In the genomic region with DNA sequence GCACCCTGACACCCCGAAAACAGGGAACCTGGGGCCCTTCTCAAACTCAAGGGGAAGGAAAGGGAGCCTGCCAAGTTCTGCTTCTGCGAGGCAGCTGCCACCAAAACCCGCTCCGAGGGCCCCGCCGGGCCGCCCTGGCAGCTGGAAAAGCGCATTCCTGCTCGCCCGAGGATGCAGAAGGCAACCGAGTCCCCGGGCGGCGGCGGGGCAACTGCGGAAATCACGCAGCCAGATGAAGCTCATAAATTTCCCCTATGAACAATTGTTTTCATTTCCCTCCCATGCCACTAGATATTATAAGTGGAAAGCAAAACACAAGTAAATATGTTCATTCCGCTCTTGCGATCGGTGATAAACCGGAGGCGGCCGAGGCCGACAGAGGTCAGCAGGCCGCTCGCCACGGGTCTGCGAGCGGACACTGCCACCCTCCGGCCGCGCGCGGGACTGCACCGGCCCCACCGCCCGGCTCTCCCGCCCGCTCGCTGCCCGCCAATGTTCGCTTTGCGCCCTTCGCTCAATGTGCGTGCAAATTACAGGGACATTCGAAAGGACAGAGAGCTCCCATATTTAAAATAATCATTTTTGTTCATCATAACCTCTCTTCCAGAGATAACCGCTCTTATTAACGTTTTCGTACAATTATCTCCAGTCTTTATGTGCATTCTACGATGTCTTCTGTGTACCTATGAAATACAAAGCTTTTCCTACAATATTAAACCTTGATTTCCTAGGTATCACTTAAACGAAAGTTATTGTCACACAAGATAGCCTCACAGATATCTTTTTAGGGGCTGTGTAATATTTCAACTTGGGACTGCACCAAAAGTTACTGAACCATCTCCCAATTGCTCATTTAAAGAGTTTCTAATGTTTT, we compare ENCODE assay signal across 8 cellular contexts.
DNase-seq lines count a peak whose midpoint lies in the region; ATAC-seq and TF ChIP-seq lines count a peak whose summit lies in the region.

No MANE protein-coding gene starts in this region.

- peak; percentile 73 for ATAC-seq in HG03097 (IDR thresholded peaks at IDR 0.05; ENCODE audit: low FRiP score, unreplicated experiment)
- ATAC-seq in heart left ventricle, result peak in 3 of 4 donors; percentile 83 to 93 (median 93)
- peak; percentile 75 to 87 (median 78) for ATAC-seq in psoas muscle

- 5 to 9% (median 6%) methylated on average over 43 to 51 of the region's 51 CpGs for WGBS in heart left ventricle, 4 donors
- WGBS in psoas muscle, 3 donors, result 5 to 8% (median 6%) methylated on average over 50 to 51 of the region's 51 CpGs

- H3K4me3 ChIP-seq in SJSA1 (no peak overlapping the region), heart left ventricle (peak overlapping the region in 10 of 12 donors; percentile 16 to 51 (median 36)), psoas muscle (peak overlapping the region; percentile 38)

- H3K27me3 ChIP-seq in SJSA1 (replicated peaks) (peaks cover 3% of the 10 kb centered on the region; the same call in 1 of the 2 replicates), heart left ventricle (peaks cover 0 to 65% (median 16%) of the 10 kb centered on the region in 9 donors), psoas muscle (ENCODE audit: insufficient read depth in 3 of 3, low read length in 2 of 3) (peaks cover 0 to 18% (median 0%) of the 10 kb centered on the region in 3 donors)

- H3K36me3 ChIP-seq in SJSA1 (no peaks in the 10 kb centered on the region), heart left ventricle (no peaks in the 10 kb centered on the region), psoas muscle (ENCODE audit: insufficient read depth in 1 of 2, low read depth in 1 of 2) (no peaks in the 10 kb centered on the region)

- H3K4me1 ChIP-seq in SJSA1 (replicated peaks) (no peaks in the 10 kb centered on the region), heart left ventricle (peaks cover 0 to 9% (median 4%) of the 10 kb centered on the region in 12 donors), psoas muscle (no peaks in the 10 kb centered on the region)

- intact Hi-C loops in heart left ventricle (cut with DNase I) (loop anchor here (1.0 to 10.0 kb wide), 11 partner anchors 180 to 1557 kb away; no protein-coding TSS in a partner anchor), psoas muscle (cut with DNase I) (loop anchor here (5.0 to 10.0 kb wide), 4 partner anchors 1440 to 1557 kb away; no protein-coding TSS in a partner anchor)

- no peaks in the 10 kb centered on the region for H3K9me3 ChIP-seq in SJSA1 (replicated peaks)
- no peaks in the 10 kb centered on the region for H3K9me3 ChIP-seq in heart left ventricle
- no peaks in the 10 kb centered on the region for H3K9me3 ChIP-seq in psoas muscle

- TF ChIP-seq CTCF in heart left ventricle (IDR thresholded peaks at IDR 0.05), result peak; percentile 98 to 100 (median 100)
- peak; percentile 98 for TF ChIP-seq CTCF in psoas muscle (IDR thresholded peaks at IDR 0.05)

- DNase-seq in DMS 273 (lab: John Stamatoyannopoulos, UW; ENCODE audit: unreplicated experiment) (peak; percentile 76), DMS 273 treated with DMSO at 0.1 percent for 48 hours (lab: John Stamatoyannopoulos, UW) (no peak), SJSA1 (ENCODE audit: low read depth in 1 of 2, low spot score in 2 of 2) (peak; percentile 47 to 60), heart left ventricle (peak; percentile 48 to 75 (median 61)), psoas muscle (peak; percentile 60 to 78), NCI-H446 treated with DMSO at 0.1 percent for 48 hours (lab: John Stamatoyannopoulos, UW) (no peak)
- peak; percentile 60 for DNase-seq in activated naive CD4-positive, alpha-beta T cell treated with anti-CD3 and anti-CD28 coated beads, Interleukin-2, amount 50 U/mL, for 16 hours

- H3K27ac ChIP-seq in SJSA1 (no peak overlapping the region), heart left ventricle (no peak overlapping the region), psoas muscle (no peak overlapping the region)

- TF ChIP-seq POLR2A in heart left ventricle (IDR thresholded peaks at IDR 0.05), result no peak

Comparison
In these comparisons a context has a peak if more than half of its experiments do, and no peak if none do; other contexts are left out.
1. DNase-seq: peak in DMS 273 (single experiment), SJSA1 (2 of 2), activated naive CD4-positive, alpha-beta T cell treated with anti-CD3 and anti-CD28 coated beads, Interleukin-2, amount 50 U/mL, for 16 hours (single experiment), heart left ventricle (5 of 5) and psoas muscle (2 of 2); none in DMS 273 treated with DMSO at 0.1 percent for 48 hours (single experiment) and NCI-H446 treated with DMSO at 0.1 percent for 48 hours (single experiment).
2. Peak in every context shown above with its lines, with median percentiles within 50 percentile points of each other: ATAC-seq.